Comparison of ENCODE assay signal across 27 cellular contexts in the genomic region with DNA sequence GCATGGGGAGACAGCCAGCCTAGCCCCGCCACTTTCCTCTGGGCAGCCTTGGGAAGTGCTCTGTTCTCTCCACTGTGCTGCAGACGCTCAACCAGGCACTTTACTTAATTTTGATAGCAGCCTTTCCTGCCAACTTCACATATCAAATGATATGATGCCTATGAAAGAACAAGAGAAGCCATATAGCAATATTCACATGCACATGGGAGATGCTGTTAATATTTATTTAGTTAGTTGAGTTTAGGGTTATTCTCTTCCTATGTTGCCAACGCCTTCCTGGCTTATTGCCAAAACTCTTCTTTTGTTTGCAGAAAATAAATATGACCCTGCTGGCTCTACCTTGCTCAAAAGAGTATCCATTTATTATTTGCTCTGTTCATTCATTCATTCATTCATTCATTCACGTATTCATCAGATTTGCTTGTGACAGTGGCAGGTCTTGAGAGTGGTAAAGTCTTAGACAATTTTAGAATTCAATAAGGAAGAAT.
DNase-seq lines count a peak whose midpoint lies in the region; ATAC-seq lines count a peak whose summit lies in the region.
"Had no signal": no experiment of that assay in that cellular context is flagged by ENCODE, and none has a peak within 500 bp of the region (broad histone marks: within the 10 kb centered on the region; RNA-seq: fewer than 3 reads in every experiment).

No MANE protein-coding gene starts in this region.

- intact Hi-C loops in left ventricle myocardium superior (cut with micrococcal nuclease): no loop called here

- ATAC-seq in left ventricle myocardium superior: peak; percentile 30
- no peak for ATAC-seq in GM18519 (IDR thresholded peaks at IDR 0.05; ENCODE audit: low FRiP score, unreplicated experiment)
- ATAC-seq: activated CD8-positive, alpha-beta T cell treated with anti-CD3 and anti-CD28 coated beads for 36 hours; activated T-helper 17 cell treated with anti-CD3 and anti-CD28 coated beads, Interleukin-2, amount 50 U/mL, for 72 hours; body of pancreas; natural killer cell; sciatic nerve had no signal

- DNase-seq in COR-L47 (lab: John Stamatoyannopoulos, UW) (peak; percentile 4), DMS53 (lab: John Stamatoyannopoulos, UW) (peak; percentile 65), NCI-H748 (lab: John Stamatoyannopoulos, UW; ENCODE audit: unreplicated experiment) (peak; percentile 75), left ventricle myocardium superior (no peak), NCI-H345 (lab: John Stamatoyannopoulos, UW) (no peak), NCI-H82 (lab: John Stamatoyannopoulos, UW) (no peak)
- DNase-seq: activated CD4-positive, alpha-beta T cell treated with anti-CD3 and anti-CD28 coated beads for 1 hour; activated CD8-positive, alpha-beta memory T cell treated with anti-CD3 and anti-CD28 coated beads, Interleukin-2, amount 50 U/mL, for 48 hours; activated CD8-positive, alpha-beta T cell treated with anti-CD3 and anti-CD28 coated beads for 36 hours; activated naive CD4-positive, alpha-beta T cell treated with anti-CD3 and anti-CD28 coated beads, Interleukin-2, amount 10 ng/mL, durations not matched to agents 7 days and 5 days; adrenal gland; body of pancreas; dorsolateral prefrontal cortex; foreskin melanocyte; GM23248; IMR-90; natural killer cell; NCI-H2029 treated with DMSO at 0.1 percent for 48 hours; NCI-H446 treated with DMSO at 0.1 percent for 48 hours; NK-92 treated with Interleukin-12 subunit alpha and Interleukin-12 subunit beta, amount 100 ng/mL, for 24 hours; nucleus accumbens; stimulated activated CD4-positive, alpha-beta T cell treated with anti-CD3 and anti-CD28 coated beads, Interleukin-12 subunit alpha, Interleukin-12 subunit beta, amount 100 ng/mL, for 4 hours; stimulated activated CD4-positive, alpha-beta T cell treated with anti-CD3 and anti-CD28 coated beads, Interleukin-4, amount 100 ng/mL, for 1 hour; T-helper 2 cell had no signal

Comparison
In these comparisons a context has a peak if more than half of its experiments do, and no peak if none do; other contexts are left out.
1. DNase-seq: peak in COR-L47 (single experiment), DMS53 (single experiment) and NCI-H748 (single experiment); none in left ventricle myocardium superior (single experiment), NCI-H345 (single experiment) and NCI-H82 (single experiment).